Comparison of ENCODE assay signal across 26 cellular contexts in genomic region chr20:60868316-60868891, GRCh38.
"Had no signal": no experiment of that assay in that cellular context is flagged by ENCODE, and none has a peak within 500 bp of the region (broad histone marks: within the 10 kb centered on the region; RNA-seq: fewer than 3 reads in every experiment).

No MANE protein-coding gene starts in this region.

- H3K27me3 Mint-ChIP-seq: activated CD4-positive, alpha-beta memory T cell treated with anti-CD3 and anti-CD28 coated beads, Interleukin-2, amount 10 ng/mL, durations not matched to agents 7 days and 5 days; activated CD8-positive, alpha-beta memory T cell treated with anti-CD3 and anti-CD28 coated beads, Interleukin-2, amount 10 ng/mL, durations not matched to agents 7 days and 5 days had no signal

- H3K36me3 ChIP-seq: adrenal gland, breast epithelium, SJCRH30, WERI-Rb-1 had no signal

- ATAC-seq: activated CD8-positive, alpha-beta memory T cell treated with anti-CD3 and anti-CD28 coated beads, Interleukin-2, amount 10 ng/mL, durations not matched to agents 7 days and 5 days; activated naive CD4-positive, alpha-beta T cell treated with anti-CD3 and anti-CD28 coated beads, Interleukin-2, amount 50 U/mL, for 72 hours; body of pancreas had no signal

- H3K27ac ChIP-seq: adrenal gland, body of pancreas, breast epithelium, KMS-11, PC-9, SJCRH30, SK-N-MC, WERI-Rb-1 had no signal

- H3K9me3 ChIP-seq: adrenal gland, body of pancreas, breast epithelium, SJCRH30 had no signal

- H3K4me3 Mint-ChIP-seq: activated CD4-positive, alpha-beta memory T cell treated with anti-CD3 and anti-CD28 coated beads, Interleukin-2, amount 10 ng/mL, durations not matched to agents 7 days and 5 days; activated CD8-positive, alpha-beta memory T cell treated with anti-CD3 and anti-CD28 coated beads, Interleukin-2, amount 10 ng/mL, durations not matched to agents 7 days and 5 days had no signal

- H3K4me1 ChIP-seq: adrenal gland, breast epithelium, SJCRH30 had no signal

- H3K36me3 Mint-ChIP-seq: activated CD8-positive, alpha-beta memory T cell treated with anti-CD3 and anti-CD28 coated beads, Interleukin-2, amount 10 ng/mL, durations not matched to agents 7 days and 5 days; activated naive CD4-positive, alpha-beta T cell treated with anti-CD3 and anti-CD28 coated beads, Interleukin-2, amount 50 U/mL, for 72 hours had no signal

- H3K4me1 Mint-ChIP-seq: activated CD4-positive, alpha-beta memory T cell treated with anti-CD3 and anti-CD28 coated beads, Interleukin-2, amount 10 ng/mL, durations not matched to agents 7 days and 5 days; activated CD8-positive, alpha-beta memory T cell treated with anti-CD3 and anti-CD28 coated beads, Interleukin-2, amount 10 ng/mL, durations not matched to agents 7 days and 5 days had no signal

- H3K9me3 Mint-ChIP-seq: activated CD4-positive, alpha-beta memory T cell treated with anti-CD3 and anti-CD28 coated beads, Interleukin-2, amount 10 ng/mL, durations not matched to agents 7 days and 5 days; activated naive CD4-positive, alpha-beta T cell treated with anti-CD3 and anti-CD28 coated beads, Interleukin-2, amount 50 U/mL, for 72 hours; activated T-helper 2 cell treated with anti-CD3 and anti-CD28 coated beads, Interferon-gamma antibody, Interleukin-2, Interleukin-4, amounts not matched to agents 10 μg/mL and 5 μg/mL and 100 μg/mL, durations not matched to agents 14 hours and 24 hours and 36 hours had no signal

- H3K4me3 ChIP-seq: adrenal gland, body of pancreas, breast epithelium, PC-9, SJCRH30, SK-N-MC had no signal

- H3K27ac Mint-ChIP-seq: activated CD4-positive, alpha-beta memory T cell treated with anti-CD3 and anti-CD28 coated beads, Interleukin-2, amount 10 ng/mL, durations not matched to agents 7 days and 5 days; activated CD8-positive, alpha-beta memory T cell treated with anti-CD3 and anti-CD28 coated beads, Interleukin-2, amount 10 ng/mL, durations not matched to agents 7 days and 5 days; activated naive CD4-positive, alpha-beta T cell treated with anti-CD3 and anti-CD28 coated beads, Interleukin-2, amount 50 U/mL, for 72 hours; activated T-helper 2 cell treated with anti-CD3 and anti-CD28 coated beads, Interferon-gamma antibody, Interleukin-2, Interleukin-4, amounts not matched to agents 10 μg/mL and 5 μg/mL and 100 μg/mL, durations not matched to agents 14 hours and 24 hours and 36 hours had no signal

- DNase-seq: activated CD4-positive, alpha-beta memory T cell treated with anti-CD3 and anti-CD28 coated beads, Interleukin-2, amount 10 ng/mL, durations not matched to agents 7 days and 5 days; activated CD4-positive, alpha-beta T cell treated with anti-CD3 and anti-CD28 coated beads for 1 hour; activated CD4-positive, alpha-beta T cell treated with anti-CD3 and anti-CD28 coated beads for 48 hours; activated CD4-positive, CD25-positive, alpha-beta regulatory T cell; activated CD8-positive, alpha-beta memory T cell treated with anti-CD3 and anti-CD28 coated beads for 24 hours; activated CD8-positive, alpha-beta memory T cell treated with anti-CD3 and anti-CD28 coated beads, Interleukin-2, amount 10 ng/mL, durations not matched to agents 7 days and 5 days; activated gamma-delta T cell; activated naive CD4-positive, alpha-beta T cell treated with Interleukin-2 at 50 U/mL for 16 hours; activated T-cell treated with anti-CD3 and anti-CD28 coated beads, Interleukin-2, amount 50 U/mL, for 1 hour; adrenal gland; NCI-H1092 treated with DMSO at 0.1 percent for 48 hours; NCI-H1417 treated with DMSO at 0.1 percent for 48 hours; NCI-H187 treated with DMSO at 0.1 percent for 48 hours; NCI-H2081; NCI-H510A; PC-9; SHP77; SJCRH30; T1000; WERI-Rb-1 had no signal
